16 cellular contexts compared by ENCODE assay signal in the genomic region with DNA sequence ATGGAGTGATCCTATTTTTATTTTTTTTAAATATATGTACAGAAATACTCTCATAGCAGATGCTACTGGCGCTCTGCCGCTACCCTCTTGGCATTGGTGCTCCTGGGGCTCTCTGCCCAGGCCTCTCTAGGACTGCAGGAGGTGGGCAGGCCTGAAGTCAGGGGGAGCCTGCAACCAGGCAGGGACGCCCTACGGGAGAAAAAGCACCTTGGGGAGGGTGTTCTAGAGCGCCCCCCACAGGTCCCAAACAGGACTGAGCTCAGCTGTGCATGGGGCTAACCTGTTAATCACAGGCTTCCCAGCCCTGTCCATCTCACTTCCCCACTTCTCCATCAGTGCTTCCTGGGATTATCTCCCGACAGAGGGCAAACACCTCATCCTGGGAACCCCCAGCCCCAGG.
DNase-seq lines count a peak whose midpoint lies in the region; ATAC-seq and TF ChIP-seq lines count a peak whose summit lies in the region.
"Had no signal": no experiment of that assay in that cellular context is flagged by ENCODE, and none has a peak within 500 bp of the region (broad histone marks: within the 10 kb centered on the region; RNA-seq: fewer than 3 reads in every experiment).

No MANE protein-coding gene starts in this region.

- no peak overlapping the region for H3K27ac ChIP-seq in neural progenitor cell
- H3K27ac ChIP-seq: HL-60, left ventricle myocardium inferior, neutrophil, PC-9, skin epidermis had no signal

- no peak overlapping the region for H3K9ac ChIP-seq in neural progenitor cell

- H3K4me1 Mint-ChIP-seq in neural progenitor cell = peaks cover 7% of the 10 kb centered on the region

- H3K9me3 ChIP-seq in neural progenitor cell (ENCODE audit: low read depth) = no peaks in the 10 kb centered on the region
- H3K9me3 ChIP-seq: left ventricle myocardium inferior, neutrophil had no signal

- no peak overlapping the region for H3K4me2 ChIP-seq in neural progenitor cell
- H3K4me2 ChIP-seq: PC-9 had no signal

- no peak overlapping the region for H3K4me3 Mint-ChIP-seq in neural progenitor cell
- H3K4me3 Mint-ChIP-seq: CD8-positive, alpha-beta memory T cell; effector memory CD8-positive, alpha-beta T cell had no signal

- H3F3A ChIP-seq in neural progenitor cell (ENCODE audit: low read depth) = no peaks in the 10 kb centered on the region

- H3K4me1 ChIP-seq in neural progenitor cell = peaks cover 9% of the 10 kb centered on the region

- no peaks in the 10 kb centered on the region for H3K36me3 ChIP-seq in neural progenitor cell
- H3K36me3 ChIP-seq: left ventricle myocardium inferior, neutrophil had no signal

- no peaks in the 10 kb centered on the region for H4K20me1 ChIP-seq in neural progenitor cell (ENCODE audit: low read depth)

- no peak for ATAC-seq in GM19467 (IDR thresholded peaks at IDR 0.05; ENCODE audit: unreplicated experiment)
- ATAC-seq: effector memory CD8-positive, alpha-beta T cell had no signal

- H3K27ac Mint-ChIP-seq in neural progenitor cell = no peak overlapping the region
- H3K27ac Mint-ChIP-seq: effector memory CD8-positive, alpha-beta T cell had no signal

- H3K27me3 ChIP-seq in neural progenitor cell = no peaks in the 10 kb centered on the region

- peak; percentile 7 for DNase-seq in KBM-7
- peak; percentile 12 for DNase-seq in cerebellum (ENCODE audit: low spot score)
- no peak for DNase-seq in neural progenitor cell (ENCODE audit: low spot score)
- no peak for DNase-seq in NCI-H2081 (lab: John Stamatoyannopoulos, UW)
- no peak for DNase-seq in SW480 (ENCODE audit: low spot score)
- DNase-seq: activated CD4-positive, CD25-positive, alpha-beta regulatory T cell treated with anti-CD3 and anti-CD28 coated beads, Interleukin-2, amount 50 U/mL, for 72 hours; CD8-positive, alpha-beta memory T cell; effector memory CD8-positive, alpha-beta T cell; left ventricle myocardium inferior; T-helper 1 cell had no signal

- H2AFZ ChIP-seq in neural progenitor cell (replicated peaks) = no peak overlapping the region
- H2AFZ ChIP-seq: PC-9 had no signal

- in situ Hi-C loops in KBM-7 (cut with MboI; ENCODE audit: low pct_unique_long_range_greater_than_20kb, low sequenced_read_pairs) = no loop called here

- H3K79me2 ChIP-seq in neural progenitor cell (ENCODE audit: low read depth) = no peaks in the 10 kb centered on the region

- peaks cover 14% of the 10 kb centered on the region for H3K27me3 Mint-ChIP-seq in neural progenitor cell (ENCODE audit: insufficient read depth, low read depth)

- H3K9me3 Mint-ChIP-seq in neural progenitor cell = peaks cover 4% of the 10 kb centered on the region
- H3K9me3 Mint-ChIP-seq: CD8-positive, alpha-beta memory T cell had no signal

- no peaks in the 10 kb centered on the region for H3K36me3 Mint-ChIP-seq in neural progenitor cell

- TF ChIP-seq CTCF in GM12872 (IDR thresholded peaks at IDR 0.05; ENCODE audit: insufficient read depth, low read depth, low read length) (peak; percentile 47; the same call in 2 of the 3 replicates), neural progenitor cell (IDR thresholded peaks at IDR 0.05) (peak; percentile 44)

- no peak overlapping the region for H3K4me3 ChIP-seq in neural progenitor cell
- H3K4me3 ChIP-seq: PC-9, skin epidermis had no signal

Comparison
In these comparisons a context has a peak if more than half of its experiments do, and no peak if none do; other contexts are left out.
1. DNase-seq: peak in KBM-7 (single experiment) and cerebellum (single experiment); none in neural progenitor cell (single experiment), NCI-H2081 (0 of 2) and SW480 (single experiment).